8 cellular contexts compared by ENCODE assay signal in the genomic region with DNA sequence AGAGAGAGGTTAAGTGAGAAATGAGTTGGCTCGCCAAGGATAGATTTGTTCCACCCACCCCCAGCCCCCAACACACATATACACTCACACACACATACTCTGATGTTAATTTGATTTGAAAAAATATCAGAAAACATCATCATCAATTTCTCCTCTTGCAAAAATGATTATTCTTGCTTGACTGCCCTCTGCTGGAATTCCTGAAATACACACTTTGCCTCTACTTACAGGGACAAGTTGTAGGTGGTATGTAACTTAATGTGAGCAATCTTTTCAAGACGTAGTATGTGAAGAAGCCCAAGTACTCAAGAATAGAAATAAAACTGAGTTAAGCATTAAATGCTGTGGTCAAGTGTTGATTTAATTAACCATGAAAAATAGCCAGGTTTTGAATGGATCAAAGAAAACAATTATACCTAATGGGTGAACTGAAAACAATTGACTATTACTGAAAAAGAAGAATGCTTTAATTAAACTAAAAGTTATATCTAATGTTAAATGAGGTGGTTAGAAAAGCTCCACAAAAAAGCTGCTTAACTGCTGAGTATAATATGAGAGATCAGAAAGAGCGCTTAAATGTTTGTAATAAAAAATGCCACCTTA. TPM values are rescaled to one million over a fixed set of nuclear protein-coding genes. Genes with fewer than 3 reads are reported as not detected.
A peak's percentile ranks its signal among the peaks of the same experiment; 100 is the strongest.
DNase-seq lines count a peak whose midpoint lies in the region; ATAC-seq and TF ChIP-seq lines count a peak whose summit lies in the region.

No MANE protein-coding gene starts in this region.

- no peaks in the 10 kb centered on the region for H3K9me2 ChIP-seq in GM23338 (ENCODE audit: insufficient read depth)

- H3K4me3 ChIP-seq in GM23338 (no peak overlapping the region), fibroblast of mammary gland (ENCODE audit: control insufficient read depth, low read depth, low read length) (no peak overlapping the region), sigmoid colon (no peak overlapping the region)

- intact Hi-C loops in sigmoid colon (cut with DNase I): loop anchor here (2.0 to 10.0 kb wide), 2 partner anchors 264 to 292 kb away; no protein-coding TSS in a partner anchor

- H3F3A ChIP-seq in GM23338 (replicated peaks; ENCODE audit: low read depth): no peaks in the 10 kb centered on the region

- 0 out of 3 replicates have a peak, but pooled peaks cover under 1% of the 10 kb centered on the region for H3K36me3 Mint-ChIP-seq in GM23338 (ENCODE audit: low read depth)

- WGBS in sigmoid colon, 2 donors: 37 to 48% methylated on average over 3 of the region's 3 CpGs

- H3K4me1 ChIP-seq in GM23338 (ENCODE audit: insufficient read depth) (no peaks in the 10 kb centered on the region), sigmoid colon (no peaks in the 10 kb centered on the region)

- DNase-seq in Ammon's horn (ENCODE audit: low spot score) (peak; percentile 70), GM23338 (ENCODE audit: low spot score) (peak; percentile 50), OCI-M1 (lab: John Stamatoyannopoulos, UW) (peak; percentile 26), fibroblast of mammary gland (ENCODE audit: low read depth) (peak; percentile 43), sigmoid colon (no peak)

- TF ChIP-seq EP300 in sigmoid colon (IDR thresholded peaks at IDR 0.05): no peak

- H3K36me3 ChIP-seq in GM23338 (ENCODE audit: insufficient read depth): no peaks in the 10 kb centered on the region
- H3K36me3 ChIP-seq in sigmoid colon: no peaks in the 10 kb centered on the region

- H3K4me3 Mint-ChIP-seq in GM23338: no peak overlapping the region

- ATAC-seq in GM23338: peak; percentile 62
- no peak for ATAC-seq in GM21423 (IDR thresholded peaks at IDR 0.05; ENCODE audit: unreplicated experiment)
- ATAC-seq in HG02981 (IDR thresholded peaks at IDR 0.05; ENCODE audit: unreplicated experiment): no peak
- ATAC-seq in HG03571 (IDR thresholded peaks at IDR 0.05; ENCODE audit: unreplicated experiment): no peak

- H4K20me1 ChIP-seq in GM23338 (replicated peaks; ENCODE audit: insufficient read depth): no peaks in the 10 kb centered on the region

- no peaks in the 10 kb centered on the region for H3K79me2 ChIP-seq in GM23338 (replicated peaks; ENCODE audit: insufficient read depth)

- H3K4me2 ChIP-seq in GM23338: no peak overlapping the region

- TF ChIP-seq CTCF in GM23338 (conservative IDR thresholded peaks at IDR 0.05; ENCODE audit: low read depth in 2 of 2): peak; percentile 75 to 87
- TF ChIP-seq CTCF in fibroblast of mammary gland (conservative IDR thresholded peaks at IDR 0.05; ENCODE audit: control insufficient read depth, insufficient read depth, low read depth, low read length): peak; percentile 66
- TF ChIP-seq CTCF in sigmoid colon (IDR thresholded peaks at IDR 0.05): peak in 3 of 4 experiments; percentile 44 to 58 (median 56)

- no peak overlapping the region for H2AFZ ChIP-seq in GM23338

- H3K27me3 ChIP-seq in GM23338 (ENCODE audit: insufficient read depth) (no peaks in the 10 kb centered on the region), sigmoid colon (no peaks in the 10 kb centered on the region)

- no peaks in the 10 kb centered on the region for H3K27me3 Mint-ChIP-seq in GM23338 (ENCODE audit: insufficient read depth, low read depth, poor library complexity)

- peaks cover 3% of the 10 kb centered on the region; the same call in 2 of the 3 replicates for H3K4me1 Mint-ChIP-seq in GM23338

- H3K9me3 ChIP-seq in sigmoid colon: no peaks in the 10 kb centered on the region

- H3K27ac Mint-ChIP-seq in GM23338: no peak overlapping the region

- TF ChIP-seq POLR2A in sigmoid colon (IDR thresholded peaks at IDR 0.05): no peak

- H3K27ac ChIP-seq in GM23338 (ENCODE audit: low read depth): no peak overlapping the region
- no peak overlapping the region for H3K27ac ChIP-seq in sigmoid colon

- H3K9me3 Mint-ChIP-seq in GM23338: peaks cover under 1% of the 10 kb centered on the region; the same call in 2 of the 3 replicates

TF ChIP-seq in GM23338, 12 proteins besides CTCF, POLR2A, EP300 and RAD21:
- TF ChIP-seq, protein P1, sequence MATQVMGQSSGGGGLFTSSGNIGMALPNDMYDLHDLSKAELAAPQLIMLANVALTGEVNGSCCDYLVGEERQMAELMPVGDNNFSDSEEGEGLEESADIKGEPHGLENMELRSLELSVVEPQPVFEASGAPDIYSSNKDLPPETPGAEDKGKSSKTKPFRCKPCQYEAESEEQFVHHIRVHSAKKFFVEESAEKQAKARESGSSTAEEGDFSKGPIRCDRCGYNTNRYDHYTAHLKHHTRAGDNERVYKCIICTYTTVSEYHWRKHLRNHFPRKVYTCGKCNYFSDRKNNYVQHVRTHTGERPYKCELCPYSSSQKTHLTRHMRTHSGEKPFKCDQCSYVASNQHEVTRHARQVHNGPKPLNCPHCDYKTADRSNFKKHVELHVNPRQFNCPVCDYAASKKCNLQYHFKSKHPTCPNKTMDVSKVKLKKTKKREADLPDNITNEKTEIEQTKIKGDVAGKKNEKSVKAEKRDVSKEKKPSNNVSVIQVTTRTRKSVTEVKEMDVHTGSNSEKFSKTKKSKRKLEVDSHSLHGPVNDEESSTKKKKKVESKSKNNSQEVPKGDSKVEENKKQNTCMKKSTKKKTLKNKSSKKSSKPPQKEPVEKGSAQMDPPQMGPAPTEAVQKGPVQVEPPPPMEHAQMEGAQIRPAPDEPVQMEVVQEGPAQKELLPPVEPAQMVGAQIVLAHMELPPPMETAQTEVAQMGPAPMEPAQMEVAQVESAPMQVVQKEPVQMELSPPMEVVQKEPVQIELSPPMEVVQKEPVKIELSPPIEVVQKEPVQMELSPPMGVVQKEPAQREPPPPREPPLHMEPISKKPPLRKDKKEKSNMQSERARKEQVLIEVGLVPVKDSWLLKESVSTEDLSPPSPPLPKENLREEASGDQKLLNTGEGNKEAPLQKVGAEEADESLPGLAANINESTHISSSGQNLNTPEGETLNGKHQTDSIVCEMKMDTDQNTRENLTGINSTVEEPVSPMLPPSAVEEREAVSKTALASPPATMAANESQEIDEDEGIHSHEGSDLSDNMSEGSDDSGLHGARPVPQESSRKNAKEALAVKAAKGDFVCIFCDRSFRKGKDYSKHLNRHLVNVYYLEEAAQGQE (IDR thresholded peaks at IDR 0.05; ENCODE audit: unreplicated experiment): no peak

RNA-seq across cellular contexts. Expression of a gene that starts 46.6 kb away (rescaled TPM):
- total RNA-seq in GM23338 (2014; rRNA removed; shearing (Covaris generic)): not detected in 2 replicates
- polyA plus RNA-seq in GM23338 (2016; fragmentation: Nextera tagmentation; extraction: Ambion mirVana) (not detected in 2 replicates), sigmoid colon (not detected)
- not detected for total RNA-seq in sigmoid colon
